In genomic region chr22:17589810-17590375, GRCh38 we compare ENCODE assay signal across 1 cellular context.
TF ChIP-seq lines count a peak whose summit lies in the region.

No MANE protein-coding gene starts in this region.

TF ChIP-seq in SK-N-SH treated with all-trans-retinoic acid at 6 μM for 48 hours, 23 proteins besides CTCF, POLR2A, EP300 and RAD21 (continued from another document):
- TF ChIP-seq, protein P1, sequence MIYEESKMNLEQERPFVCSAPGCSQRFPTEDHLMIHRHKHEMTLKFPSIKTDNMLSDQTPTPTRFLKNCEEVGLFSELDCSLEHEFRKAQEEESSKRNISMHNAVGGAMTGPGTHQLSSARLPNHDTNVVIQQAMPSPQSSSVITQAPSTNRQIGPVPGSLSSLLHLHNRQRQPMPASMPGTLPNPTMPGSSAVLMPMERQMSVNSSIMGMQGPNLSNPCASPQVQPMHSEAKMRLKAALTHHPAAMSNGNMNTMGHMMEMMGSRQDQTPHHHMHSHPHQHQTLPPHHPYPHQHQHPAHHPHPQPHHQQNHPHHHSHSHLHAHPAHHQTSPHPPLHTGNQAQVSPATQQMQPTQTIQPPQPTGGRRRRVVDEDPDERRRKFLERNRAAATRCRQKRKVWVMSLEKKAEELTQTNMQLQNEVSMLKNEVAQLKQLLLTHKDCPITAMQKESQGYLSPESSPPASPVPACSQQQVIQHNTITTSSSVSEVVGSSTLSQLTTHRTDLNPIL (CRISPR knock-in tag; IDR thresholded peaks at IDR 0.05; ENCODE audit: low read depth): no peak
- TF ChIP-seq ZC3H10 (CRISPR knock-in tag; IDR thresholded peaks at IDR 0.05) (no peak), OSR1 (CRISPR knock-in tag; IDR thresholded peaks at IDR 0.05) (no peak), ARNTL (CRISPR knock-in tag; IDR thresholded peaks at IDR 0.05; ENCODE audit: borderline replicate concordance, low read depth) (no peak), ZNF565 (CRISPR knock-in tag; conservative IDR thresholded peaks at IDR 0.05; ENCODE audit: low read depth) (no peak), ISL1 (CRISPR knock-in tag; IDR thresholded peaks at IDR 0.05) (no peak)
